In the genomic region with DNA sequence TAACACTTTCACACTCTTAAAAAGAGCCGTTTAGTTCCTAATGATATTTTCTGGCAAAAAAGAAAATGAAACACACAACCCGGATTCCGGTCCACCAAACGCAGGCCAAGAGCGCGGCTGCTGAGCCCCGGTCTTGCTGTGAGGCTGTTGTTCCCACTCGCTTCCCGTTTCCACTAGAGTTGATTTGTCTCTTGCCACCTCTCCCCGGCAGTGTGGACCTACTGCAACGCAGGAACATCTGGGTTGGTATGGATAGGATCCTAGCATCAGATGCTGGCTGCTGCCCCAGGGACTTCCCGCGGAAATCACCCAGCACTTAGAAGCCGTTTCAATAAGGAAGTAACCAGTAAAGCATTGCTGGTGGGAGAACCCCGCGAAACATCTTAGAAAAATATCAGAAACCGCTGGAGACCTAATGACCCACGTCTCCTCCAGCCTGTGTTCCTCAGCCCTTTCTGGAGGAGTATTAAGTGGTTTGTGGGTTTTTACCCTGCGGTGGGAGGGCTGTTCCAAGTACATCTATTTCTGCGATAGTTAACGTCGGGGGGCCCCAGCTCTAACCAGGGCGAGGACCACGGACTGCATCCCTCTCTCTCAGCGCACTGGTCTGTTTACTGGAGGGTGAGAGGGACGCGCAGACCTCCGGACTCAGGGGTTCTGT, we compare ENCODE assay signal across 2 cellular contexts.
TF ChIP-seq lines count a peak whose summit lies in the region.

No MANE protein-coding gene starts in this region.

TF ChIP-seq in liver, 16 proteins besides CTCF, POLR2A, EP300 and RAD21 (continued from another document):
- TF ChIP-seq, protein P1, sequence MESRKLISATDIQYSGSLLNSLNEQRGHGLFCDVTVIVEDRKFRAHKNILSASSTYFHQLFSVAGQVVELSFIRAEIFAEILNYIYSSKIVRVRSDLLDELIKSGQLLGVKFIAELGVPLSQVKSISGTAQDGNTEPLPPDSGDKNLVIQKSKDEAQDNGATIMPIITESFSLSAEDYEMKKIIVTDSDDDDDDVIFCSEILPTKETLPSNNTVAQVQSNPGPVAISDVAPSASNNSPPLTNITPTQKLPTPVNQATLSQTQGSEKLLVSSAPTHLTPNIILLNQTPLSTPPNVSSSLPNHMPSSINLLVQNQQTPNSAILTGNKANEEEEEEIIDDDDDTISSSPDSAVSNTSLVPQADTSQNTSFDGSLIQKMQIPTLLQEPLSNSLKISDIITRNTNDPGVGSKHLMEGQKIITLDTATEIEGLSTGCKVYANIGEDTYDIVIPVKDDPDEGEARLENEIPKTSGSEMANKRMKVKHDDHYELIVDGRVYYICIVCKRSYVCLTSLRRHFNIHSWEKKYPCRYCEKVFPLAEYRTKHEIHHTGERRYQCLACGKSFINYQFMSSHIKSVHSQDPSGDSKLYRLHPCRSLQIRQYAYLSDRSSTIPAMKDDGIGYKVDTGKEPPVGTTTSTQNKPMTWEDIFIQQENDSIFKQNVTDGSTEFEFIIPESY (IDR thresholded peaks at IDR 0.05), result no peak
- TF ChIP-seq, protein P2, sequence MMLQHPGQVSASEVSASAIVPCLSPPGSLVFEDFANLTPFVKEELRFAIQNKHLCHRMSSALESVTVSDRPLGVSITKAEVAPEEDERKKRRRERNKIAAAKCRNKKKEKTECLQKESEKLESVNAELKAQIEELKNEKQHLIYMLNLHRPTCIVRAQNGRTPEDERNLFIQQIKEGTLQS (IDR thresholded peaks at IDR 0.05), result no peak
- TF ChIP-seq GABPA (IDR thresholded peaks at IDR 0.05 in 1 of 2, conservative IDR thresholded peaks at IDR 0.05 in 1 of 2) (no peak), NR2F2 (IDR thresholded peaks at IDR 0.05) (no peak), FOXA1 (IDR thresholded peaks at IDR 0.05) (no peak), FOXA2 (IDR thresholded peaks at IDR 0.05) (no peak), HNF4G (IDR thresholded peaks at IDR 0.05) (no peak), YY1 (IDR thresholded peaks at IDR 0.05) (no peak)
- TF ChIP-seq, protein P3, sequence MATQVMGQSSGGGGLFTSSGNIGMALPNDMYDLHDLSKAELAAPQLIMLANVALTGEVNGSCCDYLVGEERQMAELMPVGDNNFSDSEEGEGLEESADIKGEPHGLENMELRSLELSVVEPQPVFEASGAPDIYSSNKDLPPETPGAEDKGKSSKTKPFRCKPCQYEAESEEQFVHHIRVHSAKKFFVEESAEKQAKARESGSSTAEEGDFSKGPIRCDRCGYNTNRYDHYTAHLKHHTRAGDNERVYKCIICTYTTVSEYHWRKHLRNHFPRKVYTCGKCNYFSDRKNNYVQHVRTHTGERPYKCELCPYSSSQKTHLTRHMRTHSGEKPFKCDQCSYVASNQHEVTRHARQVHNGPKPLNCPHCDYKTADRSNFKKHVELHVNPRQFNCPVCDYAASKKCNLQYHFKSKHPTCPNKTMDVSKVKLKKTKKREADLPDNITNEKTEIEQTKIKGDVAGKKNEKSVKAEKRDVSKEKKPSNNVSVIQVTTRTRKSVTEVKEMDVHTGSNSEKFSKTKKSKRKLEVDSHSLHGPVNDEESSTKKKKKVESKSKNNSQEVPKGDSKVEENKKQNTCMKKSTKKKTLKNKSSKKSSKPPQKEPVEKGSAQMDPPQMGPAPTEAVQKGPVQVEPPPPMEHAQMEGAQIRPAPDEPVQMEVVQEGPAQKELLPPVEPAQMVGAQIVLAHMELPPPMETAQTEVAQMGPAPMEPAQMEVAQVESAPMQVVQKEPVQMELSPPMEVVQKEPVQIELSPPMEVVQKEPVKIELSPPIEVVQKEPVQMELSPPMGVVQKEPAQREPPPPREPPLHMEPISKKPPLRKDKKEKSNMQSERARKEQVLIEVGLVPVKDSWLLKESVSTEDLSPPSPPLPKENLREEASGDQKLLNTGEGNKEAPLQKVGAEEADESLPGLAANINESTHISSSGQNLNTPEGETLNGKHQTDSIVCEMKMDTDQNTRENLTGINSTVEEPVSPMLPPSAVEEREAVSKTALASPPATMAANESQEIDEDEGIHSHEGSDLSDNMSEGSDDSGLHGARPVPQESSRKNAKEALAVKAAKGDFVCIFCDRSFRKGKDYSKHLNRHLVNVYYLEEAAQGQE (IDR thresholded peaks at IDR 0.05), result no peak
TF ChIP-seq in liver: peak in this region for 0.

TF ChIP-seq in HepG2, 621 proteins besides CTCF, POLR2A, EP300 and RAD21 (continued from another document):
- TF ChIP-seq KLF11 (CRISPR knock-in tag; IDR thresholded peaks at IDR 0.05) (no peak), FOXK1 (CRISPR knock-in tag; IDR thresholded peaks at IDR 0.05; ENCODE audit: borderline replicate concordance, low read depth) (no peak), ZNF841 (CRISPR knock-in tag; IDR thresholded peaks at IDR 0.05; ENCODE audit: borderline replicate concordance) (no peak), MIER3 (CRISPR knock-in tag; IDR thresholded peaks at IDR 0.05; ENCODE audit: borderline replicate concordance) (no peak)
- TF ChIP-seq, protein P4, sequence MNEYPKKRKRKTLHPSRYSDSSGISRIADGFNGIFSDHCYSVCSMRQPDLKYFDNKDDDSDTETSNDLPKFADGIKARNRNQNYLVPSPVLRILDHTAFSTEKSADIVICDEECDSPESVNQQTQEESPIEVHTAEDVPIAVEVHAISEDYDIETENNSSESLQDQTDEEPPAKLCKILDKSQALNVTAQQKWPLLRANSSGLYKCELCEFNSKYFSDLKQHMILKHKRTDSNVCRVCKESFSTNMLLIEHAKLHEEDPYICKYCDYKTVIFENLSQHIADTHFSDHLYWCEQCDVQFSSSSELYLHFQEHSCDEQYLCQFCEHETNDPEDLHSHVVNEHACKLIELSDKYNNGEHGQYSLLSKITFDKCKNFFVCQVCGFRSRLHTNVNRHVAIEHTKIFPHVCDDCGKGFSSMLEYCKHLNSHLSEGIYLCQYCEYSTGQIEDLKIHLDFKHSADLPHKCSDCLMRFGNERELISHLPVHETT (CRISPR knock-in tag; conservative IDR thresholded peaks at IDR 0.05), result no peak
